22 cellular contexts compared by ENCODE assay signal in the genomic region with DNA sequence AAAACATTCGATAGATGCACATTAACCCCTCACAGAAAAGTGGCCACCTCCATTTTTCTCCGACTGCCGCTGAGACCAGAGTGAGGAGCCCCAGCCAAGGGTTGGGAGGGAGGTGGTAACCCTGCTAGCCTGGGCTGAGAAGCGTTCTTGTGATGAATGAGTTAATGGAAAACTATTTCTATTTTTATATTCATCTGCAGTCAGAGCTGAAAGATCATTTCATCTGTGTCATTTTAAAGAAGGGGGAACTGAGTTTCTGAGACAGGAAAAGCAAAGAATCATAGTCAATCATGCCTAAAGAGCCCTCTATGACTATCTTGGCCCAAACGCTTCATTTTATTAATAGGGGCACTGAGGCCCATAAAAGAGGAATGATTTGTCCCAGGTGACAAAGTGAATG.
"Had no signal": no experiment of that assay in that cellular context is flagged by ENCODE, and none has a peak within 500 bp of the region (broad histone marks: within the 10 kb centered on the region; RNA-seq: fewer than 3 reads in every experiment).

No MANE protein-coding gene starts in this region.

- H3K27ac ChIP-seq: body of pancreas, cardiac muscle cell, epithelial cell of prostate, gastroesophageal sphincter, heart right ventricle, left lung, sigmoid colon, thoracic aorta, upper lobe of left lung had no signal

- H3K4me3 ChIP-seq: body of pancreas, cardiac muscle cell, gastroesophageal sphincter, heart right ventricle, left lung, lung, sigmoid colon, smooth muscle cell, thoracic aorta, upper lobe of left lung had no signal

- H3K36me3 ChIP-seq: cardiac muscle cell, gastroesophageal sphincter, heart right ventricle, left lung, sigmoid colon, upper lobe of left lung had no signal

- DNase-seq: activated CD4-positive, alpha-beta T cell treated with anti-CD3 and anti-CD28 coated beads, Interleukin-2, amount 10 ng/mL, durations not matched to agents 7 days and 5 days; activated CD8-positive, alpha-beta memory T cell treated with anti-CD3 and anti-CD28 coated beads, Interleukin-2, amount 10 ng/mL, durations not matched to agents 7 days and 5 days; activated CD8-positive, alpha-beta T cell treated with anti-CD3 and anti-CD28 coated beads for 36 hours; activated gamma-delta T cell treated with Interleukin-2 at 50 U/mL for 16 hours; activated T-cell treated with anti-CD3 and anti-CD28 coated beads for 4 hours; anterior cingulate cortex; body of pancreas; heart right ventricle; kidney; left lung; natural killer cell; retina; sigmoid colon; stimulated activated CD4-positive, alpha-beta T cell treated with anti-CD3 and anti-CD28 coated beads, Interleukin-15, amount 100 ng/mL, for 24 hours; stimulated activated naive CD4-positive, alpha-beta T cell; upper lobe of left lung had no signal

- H3K27me3 ChIP-seq: body of pancreas, cardiac muscle cell, gastroesophageal sphincter, heart right ventricle, left lung, sigmoid colon, upper lobe of left lung had no signal

- H3K9me3 ChIP-seq: body of pancreas, gastroesophageal sphincter, heart right ventricle, left lung, sigmoid colon, thoracic aorta, upper lobe of left lung had no signal

- H3K4me1 ChIP-seq: body of pancreas, gastroesophageal sphincter, left lung, sigmoid colon, upper lobe of left lung had no signal

- FAIRE-seq: kidney had no signal
